Comparison of ENCODE assay signal across 11 cellular contexts in the genomic region with DNA sequence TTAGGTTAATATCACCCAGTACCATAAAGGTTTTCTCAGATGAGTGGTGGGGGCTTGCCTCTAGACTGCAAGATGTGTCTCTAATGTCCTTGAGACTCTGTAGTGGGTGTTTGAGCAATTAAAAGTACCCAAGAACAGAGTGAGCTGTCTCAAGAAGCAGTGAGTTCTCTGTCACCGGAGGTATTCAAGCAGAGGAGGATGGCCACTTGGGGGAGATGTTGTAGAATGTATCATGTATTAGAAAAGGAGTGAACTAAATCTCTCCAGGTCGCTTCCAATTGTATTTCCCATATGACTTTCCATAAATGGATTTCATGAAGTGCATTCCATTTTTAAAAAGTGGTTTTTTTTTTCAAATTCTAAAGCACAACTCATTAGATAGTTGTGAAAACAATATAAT. TPM values are rescaled to one million over a fixed set of nuclear protein-coding genes. Genes with fewer than 3 reads are reported as not detected.
DNase-seq lines count a peak whose midpoint lies in the region; ATAC-seq and TF ChIP-seq lines count a peak whose summit lies in the region.
"Had no signal": no experiment of that assay in that cellular context is flagged by ENCODE, and none has a peak within 500 bp of the region (broad histone marks: within the 10 kb centered on the region; RNA-seq: fewer than 3 reads in every experiment).

No MANE protein-coding gene starts in this region.

- no peak for TF ChIP-seq EP300 in gastroesophageal sphincter (IDR thresholded peaks at IDR 0.05)

- no peak for ATAC-seq in Right ventricle myocardium inferior
- ATAC-seq in gastroesophageal sphincter, result no peak
- ATAC-seq in sciatic nerve, result no peak
- no peak for ATAC-seq in stimulated activated effector memory CD8-positive, alpha-beta T cell treated with anti-CD3 and anti-CD28 coated beads, Interleukin-12 subunit alpha, Interleukin-12 subunit beta, amount 100 ng/mL, for 72 hours

- no peak for DNase-seq in left ventricle myocardium inferior
- no peak for DNase-seq in Right ventricle myocardium inferior (ENCODE audit: missing footprints)
- DNase-seq in Peyer's patch, result peak in 1 of 3 donors; percentile 74
- DNase-seq in G401 (ENCODE audit: low spot score), result no peak
- no peak for DNase-seq in sciatic nerve (ENCODE audit: low spot score)
- no peak for DNase-seq in NCI-H1694 treated with DMSO at 0.1 percent for 48 hours (lab: John Stamatoyannopoulos, UW)
- DNase-seq in stimulated activated effector memory CD8-positive, alpha-beta T cell treated with anti-CD3 and anti-CD28 coated beads, Interleukin-12 subunit alpha, Interleukin-12 subunit beta, amount 100 ng/mL, for 72 hours (ENCODE audit: low spot score in 2 of 2), result no peak
- DNase-seq: foreskin fibroblast, NCI-H1092 had no signal

- H3K27ac Mint-ChIP-seq in stimulated activated effector memory CD8-positive, alpha-beta T cell treated with anti-CD3 and anti-CD28 coated beads, Interleukin-12 subunit alpha, Interleukin-12 subunit beta, amount 100 ng/mL, for 72 hours, result no peak overlapping the region

- no peak overlapping the region for H3K27ac ChIP-seq in left ventricle myocardium inferior (replicated peaks)
- H3K27ac ChIP-seq in Peyer's patch, result no peak overlapping the region
- H3K27ac ChIP-seq in gastroesophageal sphincter, result no peak overlapping the region

- no peaks in the 10 kb centered on the region for H3K9me3 ChIP-seq in left ventricle myocardium inferior (replicated peaks)
- H3K9me3 ChIP-seq in Peyer's patch, result no peaks in the 10 kb centered on the region
- H3K9me3 ChIP-seq in gastroesophageal sphincter, result no peaks in the 10 kb centered on the region

- intact Hi-C loops in left ventricle myocardium inferior (cut with micrococcal nuclease) (no loop called here), Right ventricle myocardium inferior (cut with DNase I) (no loop called here), sciatic nerve (cut with DNase I) (no loop called here)

- H3K4me3 Mint-ChIP-seq in stimulated activated effector memory CD8-positive, alpha-beta T cell treated with anti-CD3 and anti-CD28 coated beads, Interleukin-12 subunit alpha, Interleukin-12 subunit beta, amount 100 ng/mL, for 72 hours, result no peak overlapping the region

- no peaks in the 10 kb centered on the region for H3K4me1 Mint-ChIP-seq in stimulated activated effector memory CD8-positive, alpha-beta T cell treated with anti-CD3 and anti-CD28 coated beads, Interleukin-12 subunit alpha, Interleukin-12 subunit beta, amount 100 ng/mL, for 72 hours

- TF ChIP-seq POLR2A in Peyer's patch (IDR thresholded peaks at IDR 0.05) (no peak), gastroesophageal sphincter (IDR thresholded peaks at IDR 0.05) (no peak)

- no peaks in the 10 kb centered on the region for H3K9me3 Mint-ChIP-seq in stimulated activated effector memory CD8-positive, alpha-beta T cell treated with anti-CD3 and anti-CD28 coated beads, Interleukin-12 subunit alpha, Interleukin-12 subunit beta, amount 100 ng/mL, for 72 hours

- WGBS in gastroesophageal sphincter (ENCODE audit: low coverage in 1 of 2), 2 donors, result 54 to 55% methylated on average over 2 of the region's 2 CpGs

- no peaks in the 10 kb centered on the region for H3K36me3 Mint-ChIP-seq in stimulated activated effector memory CD8-positive, alpha-beta T cell treated with anti-CD3 and anti-CD28 coated beads, Interleukin-12 subunit alpha, Interleukin-12 subunit beta, amount 100 ng/mL, for 72 hours

- H3K27me3 ChIP-seq in left ventricle myocardium inferior (ENCODE audit: low read depth) (no peaks in the 10 kb centered on the region), Peyer's patch (no peaks in the 10 kb centered on the region), gastroesophageal sphincter (no peaks in the 10 kb centered on the region)

- H3K4me3 ChIP-seq in left ventricle myocardium inferior, result no peak overlapping the region
- H3K4me3 ChIP-seq in Peyer's patch, result no peak overlapping the region
- H3K4me3 ChIP-seq in gastroesophageal sphincter, result no peak overlapping the region

- no peaks in the 10 kb centered on the region for H3K36me3 ChIP-seq in left ventricle myocardium inferior
- no peaks in the 10 kb centered on the region for H3K36me3 ChIP-seq in Peyer's patch
- H3K36me3 ChIP-seq in gastroesophageal sphincter, result no peaks in the 10 kb centered on the region

- H3K4me1 ChIP-seq in left ventricle myocardium inferior, result no peaks in the 10 kb centered on the region
- no peaks in the 10 kb centered on the region for H3K4me1 ChIP-seq in Peyer's patch
- no peaks in the 10 kb centered on the region for H3K4me1 ChIP-seq in gastroesophageal sphincter

- in situ Hi-C loops in G401 (cut with HindIII; ENCODE audit: low sequenced_read_pairs), result no loop called here

- TF ChIP-seq CTCF in left ventricle myocardium inferior (IDR thresholded peaks at IDR 0.05; ENCODE audit: borderline replicate concordance) (peak; percentile 30), Peyer's patch (IDR thresholded peaks at IDR 0.05) (peak in 4 of 6 experiments; percentile 35 to 81 (median 80)), gastroesophageal sphincter (IDR thresholded peaks at IDR 0.05) (peak in 3 of 4 experiments; percentile 36 to 45 (median 43))

RNA-seq across cellular contexts. Expression of gene SLC17A8, which starts 35.0 kb away (rescaled TPM):
- total RNA-seq in left ventricle myocardium inferior, result not detected
- total RNA-seq in Right ventricle myocardium inferior, result not detected
- 100 to 1,000 TPM in 1 of 4 donors, 10 to 100 TPM in 2, not detected in 1; 61.9 to 212 (median 83.1) TPM for total RNA-seq in Peyer's patch
- total RNA-seq in gastroesophageal sphincter, result not detected
- 0.80 TPM in 1 of 2 replicates, not detected in the other for total RNA-seq in G401 (2014; rRNA removed; shearing (Covaris generic))
- not detected for total RNA-seq in sciatic nerve
- total RNA-seq: mononuclear cell had no signal

Comparison
In these comparisons a context has a peak if more than half of its experiments do, and no peak if none do; other contexts are left out.
1. CTCF ChIP-seq: peak in every context shown above with its lines; median percentile 80 in Peyer's patch; 43 in gastroesophageal sphincter; 30 in left ventricle myocardium inferior.